Comparison of ENCODE assay signal across 15 cellular contexts in the genomic region with DNA sequence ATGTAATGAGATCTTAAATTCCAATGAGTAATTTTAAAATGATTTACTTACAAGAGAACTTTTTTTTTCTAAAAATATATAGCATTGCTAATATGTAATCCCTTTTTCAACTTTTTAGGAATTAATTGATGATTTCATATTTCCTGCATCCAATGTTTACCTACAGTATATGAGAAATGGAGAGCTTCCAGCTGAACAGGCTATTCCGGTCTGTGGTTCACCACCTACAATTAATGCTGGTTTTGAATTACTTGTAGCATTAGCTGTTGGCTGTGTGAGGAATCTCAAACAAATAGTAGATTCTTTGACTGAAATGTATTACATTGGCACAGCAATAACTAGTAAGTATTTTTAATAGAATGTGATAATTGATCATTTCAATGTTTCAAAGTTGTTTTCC.
"Had no signal": no experiment of that assay in that cellular context is flagged by ENCODE, and none has a peak within 500 bp of the region (broad histone marks: within the 10 kb centered on the region; RNA-seq: fewer than 3 reads in every experiment).

No MANE protein-coding gene starts in this region.

- H3K27me3 ChIP-seq: dorsolateral prefrontal cortex, heart left ventricle, tibial artery had no signal

- DNase-seq: activated CD4-positive, alpha-beta T cell treated with anti-CD3 and anti-CD28 coated beads, Interleukin-2, amount 10 ng/mL, durations not matched to agents 24 days and 14 days; activated CD8-positive, alpha-beta T cell treated with anti-CD3 and anti-CD28 coated beads for 36 hours; activated naive CD4-positive, alpha-beta T cell treated with Interleukin-2 at 50 U/mL for 16 hours; activated T-cell treated with anti-CD3 and anti-CD28 coated beads, Interleukin-2, amount 50 U/mL, for 1 hour; central memory CD4-positive, alpha-beta T cell; dorsolateral prefrontal cortex; heart left ventricle; kidney; posterior cingulate gyrus; retina; stimulated activated CD8-positive, alpha-beta memory T cell treated with anti-CD3 and anti-CD28 coated beads, Interleukin-4, amount 100 ng/mL, for 48 hours; stimulated activated naive CD4-positive, alpha-beta T cell treated with Interleukin-2 at 50 U/mL for 16 hours; tibial artery had no signal

- H3K4me3 ChIP-seq: dorsolateral prefrontal cortex, heart left ventricle, lung, tibial artery had no signal

- H3K9me3 ChIP-seq: heart left ventricle, tibial artery had no signal

- H3K27ac ChIP-seq: dorsolateral prefrontal cortex, heart left ventricle, tibial artery had no signal

- ATAC-seq: activated CD8-positive, alpha-beta T cell treated with anti-CD3 and anti-CD28 coated beads for 36 hours; heart left ventricle; left lobe of liver had no signal

- H3K4me1 ChIP-seq: heart left ventricle, tibial artery had no signal
